Comparison of ENCODE assay signal across 12 cellular contexts in the genomic region with DNA sequence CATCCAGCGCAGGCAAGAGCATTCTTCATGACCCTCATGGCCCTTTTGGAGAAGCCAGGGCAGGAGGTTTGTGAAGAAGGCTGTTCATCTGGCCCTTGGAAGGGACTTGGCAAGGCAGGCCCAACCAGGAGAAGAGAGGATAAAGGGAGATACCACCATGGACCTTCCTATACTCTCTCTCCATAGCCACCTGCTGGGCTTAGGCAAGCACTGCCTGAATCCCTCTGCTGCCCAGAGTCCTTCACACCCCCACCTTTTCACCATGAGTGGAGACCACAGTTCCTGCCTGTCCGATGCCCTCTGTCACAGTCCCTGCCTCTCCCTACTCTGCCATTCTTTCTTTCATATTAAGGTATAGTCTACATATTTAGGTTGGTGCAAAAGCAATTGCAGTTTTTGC.
DNase-seq lines count a peak whose midpoint lies in the region; ATAC-seq and TF ChIP-seq lines count a peak whose summit lies in the region.
"Had no signal": no experiment of that assay in that cellular context is flagged by ENCODE, and none has a peak within 500 bp of the region (broad histone marks: within the 10 kb centered on the region; RNA-seq: fewer than 3 reads in every experiment).

No MANE protein-coding gene starts in this region.

- no peaks in the 10 kb centered on the region for H3K9me3 ChIP-seq in RWPE2 (ENCODE audit: severe bottlenecking)

- H3K4me3 ChIP-seq in AG09309 (ENCODE audit: control insufficient read depth, low read depth, low read length) (no peak overlapping the region), RWPE2 (ENCODE audit: severe bottlenecking) (no peak overlapping the region)

- TF ChIP-seq CTCF in AG09309 (IDR thresholded peaks at IDR 0.05; ENCODE audit: control insufficient read depth, insufficient read depth, low read depth, low read length, missing control alignments) (peak; percentile 42), GM13976 (IDR thresholded peaks at IDR 0.05; ENCODE audit: borderline replicate concordance, control extremely low read depth, extremely low read depth, insufficient read depth, missing control alignments) (peak; percentile 8), RWPE2 (IDR thresholded peaks at IDR 0.05; ENCODE audit: poor library complexity, severe bottlenecking) (peak; percentile 27)

- in situ Hi-C loops in GM13976 (cut with MboI; ENCODE audit: low sequenced_read_pairs, unreplicated experiment) = loop anchor here (25.0 kb wide), 1 partner anchor 319 kb away; no protein-coding TSS in a partner anchor

- DNase-seq in AG09309 (ENCODE audit: low read depth) (no peak), GM13976 (ENCODE audit: low spot score) (no peak), RWPE2 (ENCODE audit: low spot score) (no peak), glomerular visceral epithelial cell (ENCODE audit: extremely low spot score) (peak; percentile 38), hypothalamus (lab: John Stamatoyannopoulos, UW) (no peak), GM19240 (ENCODE audit: insufficient read length, low spot score) (no peak)
- DNase-seq in effector CD4-positive, alpha-beta T cell = no peak
- DNase-seq: activated CD4-positive, alpha-beta T cell treated with anti-CD3 and anti-CD28 coated beads for 4 hours; midbrain; NCI-H2081; stimulated activated CD4-positive, alpha-beta T cell treated with anti-CD3 and anti-CD28 coated beads, Interleukin-4, amount 100 ng/mL, for 4 hours had no signal

- H3K27me3 ChIP-seq in RWPE2 (ENCODE audit: insufficient read depth, poor library complexity, severe bottlenecking) = no peaks in the 10 kb centered on the region

- H3K4me1 ChIP-seq in RWPE2 (ENCODE audit: insufficient read depth, poor library complexity, severe bottlenecking) = no peaks in the 10 kb centered on the region

- H3K36me3 ChIP-seq in RWPE2 (ENCODE audit: low read depth) = no peaks in the 10 kb centered on the region

- no peak overlapping the region for H3K27ac ChIP-seq in RWPE2 (ENCODE audit: poor library complexity, severe bottlenecking)

- peak; percentile 89 for ATAC-seq in RWPE2 (ENCODE audit: low read depth)
- ATAC-seq in HG03025 (IDR thresholded peaks at IDR 0.05; ENCODE audit: low FRiP score, unreplicated experiment) = no peak
